ENCODE assay signal across 11 cellular contexts in the genomic region with DNA sequence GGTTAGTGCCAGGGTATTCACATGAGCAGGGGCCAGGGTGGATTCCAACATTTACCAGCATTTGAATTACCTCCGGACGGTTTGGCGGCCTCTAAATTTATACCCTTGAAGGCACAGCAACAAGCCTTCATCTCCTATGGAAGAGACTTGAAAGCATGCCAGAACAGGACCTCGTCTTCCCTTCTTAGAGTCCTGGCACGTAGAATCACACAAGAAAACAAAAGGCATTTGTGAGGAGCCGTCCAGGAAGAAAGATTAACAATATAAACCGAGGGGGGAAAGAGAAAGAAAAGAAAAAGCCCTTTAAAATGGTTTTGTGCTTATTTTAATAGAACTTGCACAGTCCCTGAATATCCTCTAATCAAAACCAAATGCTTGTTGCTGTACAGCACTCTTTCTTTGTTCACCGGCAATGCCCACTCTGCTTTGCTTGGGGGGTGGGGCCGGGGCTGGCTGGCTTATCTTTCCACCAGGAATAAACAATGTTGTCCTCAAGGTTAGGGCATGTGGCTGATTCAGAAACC.
DNase-seq lines count a peak whose midpoint lies in the region; ATAC-seq, FAIRE-seq and TF ChIP-seq lines count a peak whose summit lies in the region.
"Had no signal": no experiment of that assay in that cellular context is flagged by ENCODE, and none has a peak within 500 bp of the region (broad histone marks: within the 10 kb centered on the region; RNA-seq: fewer than 3 reads in every experiment).

No MANE protein-coding gene starts in this region.

- H3K4me2 ChIP-seq in astrocyte (ENCODE audit: low read length) (peak overlapping the region; percentile 84), keratinocyte (ENCODE audit: control insufficient read depth, extremely low read depth, insufficient read depth, low read depth, low read length) (peak overlapping the region; percentile 18)

- no peaks in the 10 kb centered on the region for H3K36me3 ChIP-seq in astrocyte (ENCODE audit: insufficient read depth, low read length)
- no peaks in the 10 kb centered on the region for H3K36me3 ChIP-seq in keratinocyte (ENCODE audit: control insufficient read depth in 2 of 2, extremely low read depth in 1 of 2, insufficient read depth in 2 of 2, low read length in 2 of 2)
- no peaks in the 10 kb centered on the region for H3K36me3 ChIP-seq in spleen

- no peaks in the 10 kb centered on the region for H3K9me1 ChIP-seq in keratinocyte (ENCODE audit: control insufficient read depth, extremely low read depth, insufficient read depth, low read length)

- CTCF ChIA-PET in T-cell (lab: Charles Lee), result no interaction called here

- dilution Hi-C loops in keratinocyte (cut with MboI; ENCODE audit: extremely low pct_ligation_motif_present, low sequenced_read_pairs), result no loop called here

- H3K4me3 ChIP-seq in astrocyte (ENCODE audit: insufficient read depth, low read depth, low read length) (peak overlapping the region; percentile 36), keratinocyte (ENCODE audit: control insufficient read depth in 2 of 3, extremely low read depth in 1 of 3, insufficient read depth in 2 of 3, low read depth in 1 of 3, low read length in 3 of 3) (no peak overlapping the region), spleen (peak overlapping the region in 2 of 8 donors; percentile 15 to 25)
- H3K4me3 ChIP-seq: lung had no signal

- in situ Hi-C loops in KBM-7 (cut with MboI; ENCODE audit: low pct_unique_long_range_greater_than_20kb, low sequenced_read_pairs), result no loop called here

- H3K4me1 Mint-ChIP-seq in astrocyte (ENCODE audit: low read depth, unreplicated experiment), result peaks cover 2% of the 10 kb centered on the region
- no peaks in the 10 kb centered on the region for H3K4me1 Mint-ChIP-seq in T-cell

- H3K4me3 Mint-ChIP-seq in astrocyte (ENCODE audit: unreplicated experiment), result no peak overlapping the region
- H3K4me3 Mint-ChIP-seq in T-cell, result no peak overlapping the region

- FAIRE-seq in astrocyte (lab: Jason Lieb, UNC) (no peak), keratinocyte (lab: Jason Lieb, UNC) (no peak)

- no peak for ATAC-seq in T-cell (replicated peaks in 1 of 4)
- ATAC-seq in HG03521 (IDR thresholded peaks at IDR 0.05; ENCODE audit: unreplicated experiment), result no peak

- H3K27me3 Mint-ChIP-seq in astrocyte (ENCODE audit: low read depth, unreplicated experiment) (no peaks in the 10 kb centered on the region), T-cell (no peaks in the 10 kb centered on the region)

- H3K9me3 ChIP-seq in astrocyte (ENCODE audit: insufficient read depth, low read depth, low read length), result no peaks in the 10 kb centered on the region
- no peaks in the 10 kb centered on the region for H3K9me3 ChIP-seq in keratinocyte (ENCODE audit: control insufficient read depth, low read depth, low read length)
- H3K9me3 ChIP-seq in spleen, result no peaks in the 10 kb centered on the region

- H4K20me1 ChIP-seq in astrocyte (ENCODE audit: insufficient read depth, low read length) (no peaks in the 10 kb centered on the region), keratinocyte (ENCODE audit: control insufficient read depth, extremely low read depth, insufficient read depth, low read length) (no peaks in the 10 kb centered on the region)

- H2AFZ ChIP-seq in astrocyte (ENCODE audit: low read depth, low read length), result peak overlapping the region; percentile 60
- H2AFZ ChIP-seq in keratinocyte (ENCODE audit: control insufficient read depth, low read length), result peak overlapping the region; percentile 36

- H3K9me3 Mint-ChIP-seq in astrocyte (ENCODE audit: unreplicated experiment), result no peaks in the 10 kb centered on the region
- H3K9me3 Mint-ChIP-seq in T-cell, result peaks cover 0 to 11% (median 9%) of the 10 kb centered on the region in 3 donors

- TF ChIP-seq CTCF in astrocyte (IDR thresholded peaks at IDR 0.05; ENCODE audit: insufficient read depth, low read depth, low read length) (no peak), keratinocyte (optimal IDR thresholded peaks at IDR 0.05 in 1 of 3, IDR thresholded peaks at IDR 0.05 in 1 of 3, conservative IDR thresholded peaks at IDR 0.05 in 1 of 3; ENCODE audit: extremely low read depth in 1 of 3, insufficient read depth in 2 of 3, low read length in 3 of 3) (no peak), spleen (IDR thresholded peaks at IDR 0.05 in 8 of 11, conservative IDR thresholded peaks at IDR 0.05 in 3 of 11) (no peak)

- H3K4me1 ChIP-seq in astrocyte (ENCODE audit: insufficient read depth, low read length) (peaks cover 5% of the 10 kb centered on the region), keratinocyte (ENCODE audit: control insufficient read depth, extremely low read depth, insufficient read depth, low read length) (no peaks in the 10 kb centered on the region), spleen (peaks cover 0 to 4% (median 0%) of the 10 kb centered on the region in 6 donors)

- TF ChIP-seq POLR2A in spleen (IDR thresholded peaks at IDR 0.05), result no peak

- H3K27ac Mint-ChIP-seq in astrocyte (ENCODE audit: unreplicated experiment), result no peak overlapping the region
- no peak overlapping the region for H3K27ac Mint-ChIP-seq in T-cell

- peak overlapping the region; percentile 60 for H3K9ac ChIP-seq in astrocyte (ENCODE audit: low read length)
- H3K9ac ChIP-seq in keratinocyte (ENCODE audit: control insufficient read depth, extremely low read depth, insufficient read depth, low read length), result no peak overlapping the region

- intact Hi-C loops in spleen (cut with DNase I; ENCODE audit: low total_unique reads), result no loop called here

- H3K36me3 Mint-ChIP-seq in astrocyte (ENCODE audit: low read depth, unreplicated experiment) (no peaks in the 10 kb centered on the region), T-cell (no peaks in the 10 kb centered on the region)

- DNase-seq in HT1080 (ENCODE audit: low read depth) (peak; percentile 21), astrocyte (ENCODE audit: low read depth) (no peak), keratinocyte (ENCODE audit: low read depth, low spot score) (no peak), spleen (peak; percentile 75), NCI-H1694 (lab: John Stamatoyannopoulos, UW) (no peak), KBM-7 (no peak), T-cell (no peak)
- DNase-seq: activated naive CD4-positive, alpha-beta T cell treated with Interleukin-2 at 50 U/mL for 16 hours; NCI-H446 treated with DMSO at 0.1 percent for 48 hours had no signal

- H3K79me2 ChIP-seq in astrocyte (ENCODE audit: insufficient read depth, low read length), result no peaks in the 10 kb centered on the region
- no peaks in the 10 kb centered on the region for H3K79me2 ChIP-seq in keratinocyte (ENCODE audit: control insufficient read depth, insufficient read depth, low read length)

- H3K27me3 ChIP-seq in astrocyte (ENCODE audit: insufficient read depth, low read length), result no peaks in the 10 kb centered on the region
- no peaks in the 10 kb centered on the region for H3K27me3 ChIP-seq in keratinocyte (ENCODE audit: control insufficient read depth, extremely low read depth, insufficient read depth, low read length)
- H3K27me3 ChIP-seq in spleen (replicated peaks in 1 of 7), result no peaks in the 10 kb centered on the region

- POLR2A ChIA-PET in T-cell (lab: Charles Lee), result no interaction called here

- H3K27ac ChIP-seq in astrocyte (ENCODE audit: low read depth, low read length) (peak overlapping the region; percentile 0), keratinocyte (ENCODE audit: control insufficient read depth, insufficient read depth, low read length) (no peak overlapping the region), spleen (peak overlapping the region in 7 of 8 donors; percentile 38 to 84 (median 61))

- WGBS in spleen, 5 donors, result 61 to 72% (median 66%) methylated on average over 9 of the region's 9 CpGs

Comparison
In these comparisons a context has a peak if more than half of its experiments do, and no peak if none do; other contexts are left out.
1. DNase-seq: peak in HT1080 (single experiment) and spleen (single experiment); none in astrocyte (single experiment), keratinocyte (single experiment), NCI-H1694 (single experiment), KBM-7 (single experiment) and T-cell (0 of 34).